Comparison of ENCODE assay signal across 8 cellular contexts in genomic region chr3:139427283-139428060, GRCh38. TPM values are rescaled to one million over a fixed set of nuclear protein-coding genes. Genes with fewer than 3 reads are reported as not detected.
DNase-seq lines count a peak whose midpoint lies in the region; ATAC-seq, FAIRE-seq and TF ChIP-seq lines count a peak whose summit lies in the region.

No MANE protein-coding gene starts in this region.

- TF ChIP-seq EP300 in ovary (IDR thresholded peaks at IDR 0.05): no peak

- TF ChIP-seq POLR2A in ovary (IDR thresholded peaks at IDR 0.05): no peak

- DNase-seq in BE2C (peak; percentile 23), NCI-H2107 treated with DMSO at 0.1 percent for 48 hours (lab: John Stamatoyannopoulos, UW; ENCODE audit: unreplicated experiment) (peak; percentile 98), foreskin keratinocyte (peak; percentile 26 to 71), ovary (peak in 1 of 5 donors; percentile 28), posterior cingulate gyrus (no peak)

- ATAC-seq in GM18861 (IDR thresholded peaks at IDR 0.05; ENCODE audit: unreplicated experiment) (peak; percentile 81), HG03103 (IDR thresholded peaks at IDR 0.05; ENCODE audit: low read depth, unreplicated experiment) (peak; percentile 88), foreskin keratinocyte (peak; percentile 91)

- H3K27ac ChIP-seq in foreskin keratinocyte (no peak overlapping the region), ovary (no peak overlapping the region)

- intact Hi-C loops in ovary (cut with DNase I) (loop anchor here (5.0 to 10.0 kb wide), 4 partner anchors 135 to 1437 kb away; partner anchors contain the start of gene CLSTN2 (in 2 of the 4)), posterior cingulate gyrus (cut with DNase I) (loop anchor here (1.0 to 10.0 kb wide), 4 partner anchors 134 to 1437 kb away; no protein-coding TSS in a partner anchor)

- H3K27me3 ChIP-seq in BE2C (no peaks in the 10 kb centered on the region), foreskin keratinocyte (no peaks in the 10 kb centered on the region), ovary (no peaks in the 10 kb centered on the region)

- H3K36me3 ChIP-seq in BE2C (no peaks in the 10 kb centered on the region), ovary (no peaks in the 10 kb centered on the region)

- H3K4me3 ChIP-seq in BE2C (ENCODE audit: low read depth, low read length) (no peak overlapping the region), ovary (no peak overlapping the region)

- H3K9me3 ChIP-seq in BE2C (no peaks in the 10 kb centered on the region), ovary (no peaks in the 10 kb centered on the region)

- 39 to 56% (median 55%) methylated on average over 7 of the region's 7 CpGs for WGBS in ovary, 3 donors

- peak; percentile 81 for TF ChIP-seq CTCF in BE2C (IDR thresholded peaks at IDR 0.05; ENCODE audit: low read depth, low read length)
- peak; percentile 95 for TF ChIP-seq CTCF in foreskin keratinocyte (conservative IDR thresholded peaks at IDR 0.05)
- TF ChIP-seq CTCF in ovary (IDR thresholded peaks at IDR 0.05): peak; percentile 69 to 87 (median 84)

- peak; percentile 79 for FAIRE-seq in TTC549 (lab: Jason Lieb, UNC)

- H3K4me1 ChIP-seq in BE2C (no peaks in the 10 kb centered on the region), foreskin keratinocyte (no peaks in the 10 kb centered on the region), ovary (ENCODE audit: insufficient read depth) (peaks cover 1% of the 10 kb centered on the region)

RNA-seq across cellular contexts. Expression of gene COPB2, which starts 38.0 kb away (rescaled TPM):
- polyA plus RNA-seq in BE2C (2012; ENCODE audit: insufficient read depth, insufficient read length, low read depth): 98.0 TPM
- total RNA-seq in foreskin keratinocyte (139 and 148 TPM in 2 replicates), ovary (100 to 1,000 TPM in 1 of 7 donors, 10 to 100 TPM in 6; 55.0 to 108 (median 95.7) TPM)
- polyA plus RNA-seq in foreskin keratinocyte (62.7 and 63.9 TPM in 2 replicates), ovary (100 to 1,000 TPM in 1 of 2 donors, 10 to 100 TPM in 1; 38.2 to 115 TPM)

RNA-seq across cellular contexts. Expression of gene RBP2, which starts 48.8 kb away (rescaled TPM):
- polyA plus RNA-seq in BE2C (2012; ENCODE audit: insufficient read depth, insufficient read length, low read depth): not detected
- total RNA-seq in foreskin keratinocyte (not detected in 2 replicates), ovary (1 to 10 TPM in 1 of 7 donors, under 1 TPM in 1, not detected in 5; 0.69 to 2.3 TPM)
- polyA plus RNA-seq in foreskin keratinocyte (not detected in 2 replicates), ovary (under 1 TPM in 1 of 2 donors, not detected in 1; 0.13 TPM)

Comparison
In these comparisons a context has a peak if more than half of its experiments do, and no peak if none do; other contexts are left out.
1. DNase-seq: peak in BE2C (single experiment), NCI-H2107 treated with DMSO at 0.1 percent for 48 hours (single experiment) and foreskin keratinocyte (2 of 2); none in posterior cingulate gyrus (0 of 10).
2. Peak in every context shown above with its lines, with median percentiles within 50 percentile points of each other: CTCF ChIP-seq and ATAC-seq.